Comparison of ENCODE assay signal across 10 cellular contexts in genomic region chr12:96989916-96990315, GRCh38.
DNase-seq lines count a peak whose midpoint lies in the region; ATAC-seq, FAIRE-seq and TF ChIP-seq lines count a peak whose summit lies in the region.
"Had no signal": no experiment of that assay in that cellular context is flagged by ENCODE, and none has a peak within 500 bp of the region (broad histone marks: within the 10 kb centered on the region; RNA-seq: fewer than 3 reads in every experiment).

No MANE protein-coding gene starts in this region.

- peak; percentile 17 for TF ChIP-seq CTCF in SU-DHL-6 (IDR thresholded peaks at IDR 0.05; ENCODE audit: insufficient read depth, low read length, poor library complexity, severe bottlenecking)

- no peaks in the 10 kb centered on the region for H3K9me2 ChIP-seq in SU-DHL-6 (replicated peaks; ENCODE audit: insufficient read depth, low read length)

- H3K36me3 ChIP-seq in SU-DHL-6 (ENCODE audit: low read length) = no peaks in the 10 kb centered on the region
- H3K36me3 ChIP-seq: MG63 had no signal

- no peaks in the 10 kb centered on the region for H4K20me1 ChIP-seq in SU-DHL-6 (ENCODE audit: low read depth, low read length)

- no peak overlapping the region for H2AFZ ChIP-seq in SU-DHL-6 (ENCODE audit: low read depth, low read length, severe bottlenecking)

- DNase-seq in DMS153 (lab: John Stamatoyannopoulos, UW) (peak; percentile 38), DMS153 treated with DMSO at 0.1 percent for 48 hours (lab: John Stamatoyannopoulos, UW; ENCODE audit: unreplicated experiment) (no peak), HuH-7 (ENCODE audit: low spot score) (peak; percentile 23), kidney glomerular epithelial cell (lab: John Stamatoyannopoulos, UW) (peak; percentile 14), DMS114 treated with DMSO at 0.1 percent for 48 hours (lab: John Stamatoyannopoulos, UW; ENCODE audit: unreplicated experiment) (no peak), RCC 7860 (ENCODE audit: low spot score) (no peak)
- DNase-seq: MG63 had no signal

- FAIRE-seq in RCC 7860 (lab: Jason Lieb, UNC) = no peak
- FAIRE-seq: A204.1 had no signal

- no peak overlapping the region for H3K9ac ChIP-seq in SU-DHL-6 (ENCODE audit: low read length)

- no peaks in the 10 kb centered on the region for H3K27me3 ChIP-seq in SU-DHL-6 (ENCODE audit: low read length)

- H3K27ac ChIP-seq in SU-DHL-6 (ENCODE audit: low read depth, low read length) = no peak overlapping the region

- no peak overlapping the region for H3K4me3 ChIP-seq in SU-DHL-6 (ENCODE audit: insufficient read depth, low read length, poor library complexity, severe bottlenecking)
- H3K4me3 ChIP-seq: MG63 had no signal

- H3K79me2 ChIP-seq in SU-DHL-6 (ENCODE audit: insufficient read depth, low read length) = no peaks in the 10 kb centered on the region

- no peaks in the 10 kb centered on the region for H3K9me3 ChIP-seq in SU-DHL-6 (ENCODE audit: insufficient read depth, low read length)
- H3K9me3 ChIP-seq: MG63 had no signal

- no peak overlapping the region for H3K4me2 ChIP-seq in SU-DHL-6 (ENCODE audit: low read depth, low read length, poor library complexity, severe bottlenecking)

- no peaks in the 10 kb centered on the region for H3F3A ChIP-seq in SU-DHL-6 (ENCODE audit: insufficient read depth)

- no peak for ATAC-seq in GM18909 (IDR thresholded peaks at IDR 0.05; ENCODE audit: poor library complexity, unreplicated experiment)

Comparison
In these comparisons a context has a peak if more than half of its experiments do, and no peak if none do; other contexts are left out.
1. DNase-seq: peak in DMS153 (single experiment), HuH-7 (single experiment) and kidney glomerular epithelial cell (single experiment); none in DMS153 treated with DMSO at 0.1 percent for 48 hours (single experiment), DMS114 treated with DMSO at 0.1 percent for 48 hours (single experiment) and RCC 7860 (single experiment).